Comparison of ENCODE assay signal across 32 cellular contexts in the genomic region with DNA sequence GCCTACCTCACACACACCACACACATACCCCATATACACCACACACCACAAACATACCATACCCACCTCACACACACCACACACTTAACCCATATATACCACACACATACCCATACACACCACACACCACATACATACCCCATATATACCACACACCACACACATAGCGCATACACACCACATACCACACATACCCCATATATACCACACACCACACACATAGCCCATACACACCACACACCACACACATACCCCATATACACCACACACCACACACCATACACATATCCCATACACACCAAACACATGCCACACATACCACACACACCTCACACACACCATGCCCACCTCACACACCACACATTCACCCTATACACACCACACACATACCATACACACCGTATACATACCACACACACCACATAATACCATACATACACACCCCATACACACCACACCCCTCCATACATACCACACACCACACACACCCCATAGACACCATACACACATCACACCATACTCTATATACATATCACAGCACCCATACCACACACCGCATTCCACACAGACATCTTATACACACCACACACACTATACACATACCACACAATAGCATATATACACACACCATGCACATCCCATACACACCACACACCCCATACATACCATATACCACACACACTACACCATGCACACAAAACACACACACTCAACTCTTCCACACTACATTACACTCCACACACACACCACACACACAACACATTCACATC. TPM values are rescaled to one million over a fixed set of nuclear protein-coding genes. Genes with fewer than 3 reads are reported as not detected.
A peak's percentile ranks its signal among the peaks of the same experiment; 100 is the strongest.
DNase-seq lines count a peak whose midpoint lies in the region; ATAC-seq, FAIRE-seq and TF ChIP-seq lines count a peak whose summit lies in the region.
"Had no signal": no experiment of that assay in that cellular context is flagged by ENCODE, and none has a peak within 500 bp of the region (broad histone marks: within the 10 kb centered on the region; RNA-seq: fewer than 3 reads in every experiment).

No MANE protein-coding gene starts in this region.

- H3K9ac ChIP-seq in H1 (replicated peaks in 1 of 4; ENCODE audit: extremely low read depth in 1 of 4, low read depth in 3 of 4, low read length in 3 of 4) (no peak overlapping the region; a peak in 1 of 7 replicates), HepG2 (ENCODE audit: insufficient read depth, low read depth, low read length) (no peak overlapping the region)
- H3K9ac ChIP-seq: BLaER1 treated with 17β-estradiol and CSF1 and Interleukin-3, amounts not matched to agents 10 nM and 100 nM had no signal

- no peaks in the 10 kb centered on the region for H3K27me3 Mint-ChIP-seq in activated T-cell treated with anti-CD3 and anti-CD28 coated beads, Interleukin-2, amount 50 U/mL, for 24 hours

- H3K4me1 ChIP-seq in H1 (replicated peaks in 1 of 4; ENCODE audit: control insufficient read depth in 3 of 4, insufficient read depth in 4 of 4, low read length in 3 of 4): peaks cover 8 to 27% (median 16%) of the 10 kb centered on the region in 4 experiments
- H3K4me1 ChIP-seq in HepG2 (ENCODE audit: insufficient read depth, low read length): no peaks in the 10 kb centered on the region
- H3K4me1 ChIP-seq in sigmoid colon: no peaks in the 10 kb centered on the region
- H3K4me1 ChIP-seq: adrenal gland, heart right ventricle, prostate gland, testis had no signal

- peaks cover 0 to 11% of the 10 kb centered on the region in 2 experiments for H4K20me1 ChIP-seq in H1 (replicated peaks in 1 of 2; ENCODE audit: control insufficient read depth in 1 of 2, insufficient read depth in 2 of 2, low read length in 2 of 2)
- H4K20me1 ChIP-seq in HepG2 (ENCODE audit: insufficient read depth, low read length): no peaks in the 10 kb centered on the region

- BruUV-seq in HepG2 (replicated peaks; lab: Mats Ljungman, UMichigan): no TSS peak

- intact Hi-C loops in HepG2 (cut with micrococcal nuclease; ENCODE audit: unreplicated experiment): loop anchor here (10.0 kb wide), 1 partner anchor 60 kb away; no protein-coding TSS in a partner anchor
- intact Hi-C loops in sigmoid colon (cut with DNase I): loop anchor here (5.0 kb wide), 1 partner anchor 57 kb away; no protein-coding TSS in a partner anchor

- H3K27me3 ChIP-seq in H1 (replicated peaks in 1 of 4; ENCODE audit: control insufficient read depth in 3 of 4, extremely low read depth in 1 of 4, insufficient read depth in 3 of 4, low read length in 3 of 4) (no peaks in the 10 kb centered on the region), HepG2 (ENCODE audit: control insufficient read depth in 1 of 2, insufficient read depth in 2 of 2, low read length in 2 of 2) (no peaks in the 10 kb centered on the region; a peak in 1 of 5 replicates), sigmoid colon (peaks cover 0 to 9% (median 0%) of the 10 kb centered on the region in 3 donors)
- H3K27me3 ChIP-seq: adrenal gland; BLaER1 treated with 17β-estradiol and CSF1 and Interleukin-3, amounts not matched to agents 10 nM and 100 nM; body of pancreas; testis had no signal

- no peak overlapping the region for H3K18ac ChIP-seq in H1 (ENCODE audit: extremely low read depth, low read length)

- TF ChIP-seq RAD21 in H1 (IDR thresholded peaks at IDR 0.05 in 1 of 2, conservative IDR thresholded peaks at IDR 0.05 in 1 of 2; ENCODE audit: low read depth in 2 of 2, low read length in 2 of 2) (no peak), HepG2 (CRISPR knock-in tag; IDR thresholded peaks at IDR 0.05) (no peak)

- H3K79me2 ChIP-seq in H1 (ENCODE audit: control insufficient read depth in 1 of 2, insufficient read depth in 2 of 2, low read length in 2 of 2) (no peaks in the 10 kb centered on the region), HepG2 (ENCODE audit: insufficient read depth, low read length) (no peaks in the 10 kb centered on the region)

- CTCF ChIA-PET in H1 (lab: Charles Lee; ENCODE audit: partially characterized antibody): interaction anchor here (0.9 to 4.7 kb wide), 4 partner anchors 12 to 125 kb away, joined by 3 to 51 read pairs (median 6); no protein-coding TSS in a partner anchor
- CTCF ChIA-PET in HepG2 (lab: Yijun Ruan, JAX; ENCODE audit: low intra/inter-chr PET ratio, low total read pairs): no interaction called here

- peak; percentile 7 for DNase-seq in activated T-cell treated with anti-CD3 and anti-CD28 coated beads, Interleukin-2, amount 50 U/mL, for 24 hours
- no peak for DNase-seq in activated T-cell treated with anti-CD3 and anti-CD28 coated beads, Interleukin-2, amount 50 U/mL, for 1 hour
- DNase-seq in H1 (ENCODE audit: low read depth in 1 of 2, low spot score in 2 of 2) (no peak), HepG2 (ENCODE audit: low spot score) (no peak), sigmoid colon (peak; percentile 27), NCI-H1092 treated with DMSO at 0.1 percent for 48 hours (lab: John Stamatoyannopoulos, UW) (no peak)
- DNase-seq: activated CD4-positive, alpha-beta T cell treated with anti-CD3 and anti-CD28 coated beads, Interleukin-2, amount 50 U/mL, for 4 hours; COR-L47; DMS53; heart right ventricle; kidney glomerular epithelial cell; mammary epithelial cell; NCI-H1417 treated with DMSO at 0.1 percent for 48 hours; NCI-H226; NCI-H69; SIG-M5; stimulated activated naive CD4-positive, alpha-beta T cell treated with Interleukin-2 at 50 U/mL for 16 hours; testis had no signal

- no peak overlapping the region for H3K4me2 ChIP-seq in H1 (ENCODE audit: insufficient read depth in 1 of 2, low read depth in 2 of 2, low read length in 2 of 2)
- no peak overlapping the region for H3K4me2 ChIP-seq in HepG2 (ENCODE audit: low read depth, low read length)

- no peak overlapping the region for H3K27ac Mint-ChIP-seq in activated T-cell treated with anti-CD3 and anti-CD28 coated beads, Interleukin-2, amount 50 U/mL, for 24 hours
- H3K27ac Mint-ChIP-seq: activated T-helper 2 cell treated with anti-CD3 and anti-CD28 coated beads, Interferon-gamma antibody, Interleukin-2, Interleukin-4, amounts not matched to agents 10 μg/mL and 5 μg/mL and 100 μg/mL, durations not matched to agents 14 hours and 24 hours and 36 hours; dendritic cell treated with granulocyte-macrophage colony-stimulating factor and Interleukin-4, amounts not matched to agents 40 ng/mL and 50 ng/mL, for 4 days had no signal

- peak overlapping the region; percentile 96 for H3K56ac ChIP-seq in H1 (replicated peaks; ENCODE audit: insufficient read length, low read depth, low read length)

- H3K4ac ChIP-seq in H1 (replicated peaks; ENCODE audit: insufficient read length, low read depth, low read length): no peak overlapping the region

- no peak for FAIRE-seq in H1 (lab: Jason Lieb, UNC)
- FAIRE-seq in HepG2 (lab: Jason Lieb, UNC): no peak
- FAIRE-seq: GM12892, urothelium cell line had no signal

- H2BK20ac ChIP-seq in H1 (ENCODE audit: low read length): 0 out of 2 replicates have a peak overlapping the region, but pooled peaks have one; percentile 4

- no peaks in the 10 kb centered on the region for H3K36me3 Mint-ChIP-seq in activated T-cell treated with anti-CD3 and anti-CD28 coated beads, Interleukin-2, amount 50 U/mL, for 24 hours (ENCODE audit: low read depth)

- no peak for TF ChIP-seq POLR2A in H1 (IDR thresholded peaks at IDR 0.05; ENCODE audit: control extremely low read depth in 1 of 2, low read depth in 2 of 2, low read length in 2 of 2)
- TF ChIP-seq POLR2A in HepG2 (IDR thresholded peaks at IDR 0.05; ENCODE audit: insufficient read depth in 1 of 2, low read depth in 2 of 2, low read length in 2 of 2): no peak
- no peak for TF ChIP-seq POLR2A in sigmoid colon (IDR thresholded peaks at IDR 0.05)

- H3K27ac ChIP-seq in H1 (ENCODE audit: low read depth, low read length) (no peak overlapping the region), HepG2 (ENCODE audit: extremely low read length, insufficient read depth, low read length) (no peak overlapping the region), sigmoid colon (no peak overlapping the region)
- H3K27ac ChIP-seq: 22Rv1; adrenal gland; BLaER1 treated with 17β-estradiol and CSF1 and Interleukin-3, amounts not matched to agents 10 nM and 100 nM; body of pancreas; heart right ventricle; neutrophil; prostate gland; testis had no signal

- peak overlapping the region; percentile 96 for H4K91ac ChIP-seq in H1 (replicated peaks; ENCODE audit: insufficient read length, low read length)

- no peak overlapping the region for H4K5ac ChIP-seq in H1 (ENCODE audit: insufficient read length, low read depth, low read length)

- no peak overlapping the region for H3K14ac ChIP-seq in H1 (ENCODE audit: insufficient read length)

- peaks cover 8% of the 10 kb centered on the region for H3K79me1 ChIP-seq in H1 (ENCODE audit: low read depth, low read length)

- peak overlapping the region; percentile 0; the same call in 1 of the 2 replicates for H2BK5ac ChIP-seq in H1 (ENCODE audit: low read depth, low read length)

- no peak overlapping the region for H3K4me3 Mint-ChIP-seq in activated T-cell treated with anti-CD3 and anti-CD28 coated beads, Interleukin-2, amount 50 U/mL, for 24 hours
- H3K4me3 Mint-ChIP-seq: dendritic cell treated with granulocyte-macrophage colony-stimulating factor and Interleukin-4, amounts not matched to agents 40 ng/mL and 50 ng/mL, for 4 days had no signal

- no peak; the same call in 2 of the 3 replicates for ATAC-seq in HepG2
- ATAC-seq in HG03045 (IDR thresholded peaks at IDR 0.05; ENCODE audit: unreplicated experiment): no peak
- ATAC-seq in GM19324 (IDR thresholded peaks at IDR 0.05; ENCODE audit: low FRiP score, unreplicated experiment): no peak
- ATAC-seq: activated CD4-positive, CD25-positive, alpha-beta regulatory T cell treated with anti-CD3 and anti-CD28 coated beads, Interleukin-2, amount 50 U/mL, for 24 hours; body of pancreas had no signal

- H2BK12ac ChIP-seq in H1 (ENCODE audit: low read depth, low read length): peak overlapping the region; percentile 71; the same call in 1 of the 2 replicates

- TF ChIP-seq EP300 in H1 (IDR thresholded peaks at IDR 0.05; ENCODE audit: borderline replicate concordance in 1 of 2, low read depth in 2 of 2, low read length in 2 of 2) (no peak), HepG2 (IDR thresholded peaks at IDR 0.05; ENCODE audit: low read depth in 2 of 2, low read length in 2 of 2) (no peak), HepG2 (CRISPR knock-in tag; IDR thresholded peaks at IDR 0.05; ENCODE audit: borderline replicate concordance) (no peak), sigmoid colon (IDR thresholded peaks at IDR 0.05) (no peak)

- peak overlapping the region; percentile 30; the same call in 1 of the 2 replicates for H2AK5ac ChIP-seq in H1 (ENCODE audit: low read depth, low read length)

- H3K23ac ChIP-seq in H1 (ENCODE audit: insufficient read length): peak overlapping the region; percentile 55

- POLR2A ChIA-PET in H1 (lab: Charles Lee; ENCODE audit: partially characterized antibody) (no interaction called here), HepG2 (lab: Yijun Ruan, JAX) (no interaction called here)

- H3K36me3 ChIP-seq in H1 (ENCODE audit: control insufficient read depth in 2 of 4, insufficient read depth in 4 of 4, low read length in 3 of 4) (no peaks in the 10 kb centered on the region; a peak in 1 of 8 replicates), HepG2 (replicated peaks in 1 of 2; ENCODE audit: control insufficient read depth in 1 of 2, insufficient read depth in 2 of 2, low read length in 2 of 2) (no peaks in the 10 kb centered on the region), sigmoid colon (no peaks in the 10 kb centered on the region)
- H3K36me3 ChIP-seq: adrenal gland; BLaER1 treated with 17β-estradiol and CSF1 and Interleukin-3, amounts not matched to agents 10 nM and 100 nM; HAP-1; heart right ventricle; neutrophil; prostate gland had no signal

- no peak for TF ChIP-seq CTCF in H1 (IDR thresholded peaks at IDR 0.05; ENCODE audit: control extremely low read depth in 1 of 3, insufficient read depth in 1 of 3, low read depth in 1 of 3, low read length in 3 of 3)
- TF ChIP-seq CTCF in HepG2 (CRISPR knock-in tag; IDR thresholded peaks at IDR 0.05): no peak
- TF ChIP-seq CTCF in sigmoid colon (IDR thresholded peaks at IDR 0.05): no peak

- H2BK120ac ChIP-seq in H1 (replicated peaks; ENCODE audit: low read depth, low read length): no peak overlapping the region

- peaks cover 11% of the 10 kb centered on the region; the same call in 1 of the 2 replicates for H3K23me2 ChIP-seq in H1 (ENCODE audit: low read depth, low read length)

- H3K4me1 Mint-ChIP-seq in activated T-cell treated with anti-CD3 and anti-CD28 coated beads, Interleukin-2, amount 50 U/mL, for 24 hours (ENCODE audit: low read depth): peaks cover 49% of the 10 kb centered on the region

- no peaks in the 10 kb centered on the region for H3K9me3 ChIP-seq in H1 (ENCODE audit: insufficient read depth in 2 of 2, low read depth in 1 of 2, low read length in 1 of 2)
- no peaks in the 10 kb centered on the region for H3K9me3 ChIP-seq in HepG2 (ENCODE audit: low read length)
- H3K9me3 ChIP-seq in sigmoid colon: no peaks in the 10 kb centered on the region
- H3K9me3 ChIP-seq: adrenal gland; BLaER1 treated with 17β-estradiol and CSF1 and Interleukin-3, amounts not matched to agents 10 nM and 100 nM; body of pancreas; HAP-1; heart right ventricle; neutrophil; prostate gland; testis had no signal

- H2AFZ ChIP-seq in H1 (ENCODE audit: low read length): no peak overlapping the region
- H2AFZ ChIP-seq in HepG2 (ENCODE audit: low read length): no peak overlapping the region

- H3K9me3 Mint-ChIP-seq in activated T-cell treated with anti-CD3 and anti-CD28 coated beads, Interleukin-2, amount 50 U/mL, for 24 hours: no peaks in the 10 kb centered on the region
- H3K9me3 Mint-ChIP-seq: activated T-helper 2 cell treated with anti-CD3 and anti-CD28 coated beads, Interferon-gamma antibody, Interleukin-2, Interleukin-4, amounts not matched to agents 10 μg/mL and 5 μg/mL and 100 μg/mL, durations not matched to agents 14 hours and 24 hours and 36 hours; dendritic cell treated with granulocyte-macrophage colony-stimulating factor and Interleukin-4, amounts not matched to agents 40 ng/mL and 50 ng/mL, for 4 days had no signal

- in situ Hi-C loops in HepG2 (cut with HindIII; ENCODE audit: extremely low pct_ligation_motif_present, low pct_unique_long_range_greater_than_20kb): no loop called here

- 92 to 100% methylated on average over 3 of the region's 3 CpGs for whole genome bisulfite sequencing in H1 (ENCODE audit: extremely low coverage in 1 of 2, insufficient coverage in 1 of 2, insufficient read length in 1 of 2, insufficient replicate concordance in 2 of 2, low coverage in 1 of 2, low lambda C conversion rate in 2 of 2, missing lambda C conversion rate in 1 of 2), 2 experiments
- WGBS in HepG2 (ENCODE audit: low lambda C conversion rate): 77% methylated on average over 3 of the region's 3 CpGs
- WGBS in sigmoid colon, 2 donors: 92 to 94% methylated on average over 3 of the region's 3 CpGs

- no peak overlapping the region for H3K4me3 ChIP-seq in H1 (ENCODE audit: extremely low read depth in 1 of 4, insufficient read depth in 2 of 4, low read depth in 3 of 4, low read length in 4 of 4)
- no peak overlapping the region for H3K4me3 ChIP-seq in HepG2 (replicated peaks in 1 of 3; ENCODE audit: insufficient read depth in 1 of 3, low read depth in 2 of 3, low read length in 3 of 3)
- H3K4me3 ChIP-seq in sigmoid colon: no peak overlapping the region
- H3K4me3 ChIP-seq: adrenal gland; BLaER1 treated with 17β-estradiol and CSF1 and Interleukin-3, amounts not matched to agents 10 nM and 100 nM; body of pancreas; HAP-1; heart right ventricle; prostate gland; testis had no signal

- H2BK15ac ChIP-seq in H1 (ENCODE audit: low read length): peak overlapping the region; percentile 10; the same call in 1 of the 2 replicates

- peak overlapping the region; percentile 69; the same call in 1 of the 2 replicates for H4K8ac ChIP-seq in H1 (ENCODE audit: extremely low read depth, insufficient read depth, low read length)

RNA-seq across cellular contexts. Expression of a gene that starts 29.5 kb away (rescaled TPM):
- total RNA-seq in H1 (2021; fragmentation: NEBNext Ultra II Directional; extraction: Animal tissue kit (Norgen Biotek cat#: 25700)): 13.9 and 15.5 TPM in 2 replicates
- polyA plus RNA-seq in H1 (2011; rRNA removed) (19.0 and 20.4 TPM in 2 replicates), HepG2 (2011; rRNA removed) (1.5 and 2.3 TPM in 2 replicates), sigmoid colon (10 to 100 TPM in 1 of 3 donors, 1 to 10 TPM in 1, under 1 TPM in 1; 0.46 to 10.7 (median 3.6) TPM)
- polyA plus RNA-seq in H1 (2011; cell fraction: cytosol; rRNA removed): 19.3 TPM
- 38.3 TPM for polyA plus RNA-seq in H1 (2011; cell fraction: nucleus; rRNA removed)
- 9.5 to 16.7 TPM (median 14.7 TPM) in 4 replicates for polyA plus RNA-seq in H1 (2012, experiment 1 of 2)
- 9.8 TPM for polyA plus RNA-seq in H1 (2012, experiment 2 of 2)
- 8.2 TPM for polyA plus RNA-seq in H1 (2013, experiment 1 of 2)
- 8.5 TPM for polyA plus RNA-seq in H1 (2013, experiment 2 of 2)
- polyA minus RNA-seq in H1 (2011; rRNA and poly(A)+ RNA removed): 16.0 and 21.3 TPM in 2 replicates
- polyA minus RNA-seq in H1 (2011; cell fraction: cytosol; rRNA and poly(A)+ RNA removed): 10.5 TPM
- polyA minus RNA-seq in H1 (2011; cell fraction: nucleus; rRNA and poly(A)+ RNA removed): 14.0 TPM
- total RNA-seq in HepG2 (2016; rRNA removed; fragmentation: Illumina TruSeq; extraction: Trizol) (0.29 and 0.62 TPM in 2 replicates), sigmoid colon (1 to 10 TPM; 1.4 to 1.7 (median 1.5) TPM)
- 0.40 and 0.79 TPM in 2 replicates for total RNA-seq in HepG2 (2016; cell fraction: cytosol; rRNA removed; fragmentation: Illumina TruSeq; extraction: Trizol; ENCODE audit: low read depth)
- total RNA-seq in HepG2 (2016; cell fraction: insoluble cytoplasmic fraction; rRNA removed; fragmentation: Illumina TruSeq; extraction: Trizol): 0.56 and 0.74 TPM in 2 replicates
- total RNA-seq in HepG2 (2016; cell fraction: membrane; rRNA removed; fragmentation: Illumina TruSeq; extraction: Trizol): 0.79 and 0.83 TPM in 2 replicates
- 0.60 and 0.71 TPM in 2 replicates for total RNA-seq in HepG2 (2016; cell fraction: nucleus; rRNA removed; fragmentation: Illumina TruSeq; extraction: Trizol)
- polyA plus RNA-seq in HepG2 (2011; cell fraction: cytosol; rRNA removed): 1.2 and 1.4 TPM in 2 replicates
- 2.0 and 2.3 TPM in 2 replicates for polyA plus RNA-seq in HepG2 (2011; cell fraction: nucleus; rRNA removed)
- polyA plus RNA-seq in HepG2 (2012): 1.0 TPM in 2 replicates
- polyA plus RNA-seq in HepG2 (2016; cell fraction: cytosol; fragmentation: Illumina TruSeq; extraction: Trizol; ENCODE audit: low read depth): 0.34 and 0.35 TPM in 2 replicates
- 0.58 and 0.87 TPM in 2 replicates for polyA plus RNA-seq in HepG2 (2016; cell fraction: insoluble cytoplasmic fraction; fragmentation: Illumina TruSeq; extraction: Trizol; ENCODE audit: low read depth)
- polyA plus RNA-seq in HepG2 (2016; cell fraction: membrane; fragmentation: Illumina TruSeq; extraction: Trizol; ENCODE audit: low read depth): 0.64 TPM in 2 replicates
- 1.00 and 1.3 TPM in 2 replicates for polyA plus RNA-seq in HepG2 (2016; cell fraction: nucleus; fragmentation: Illumina TruSeq; extraction: Trizol; ENCODE audit: insufficient read depth, low read depth)
- polyA minus RNA-seq in HepG2 (2011; rRNA and poly(A)+ RNA removed; ENCODE audit: low replicate concordance): 0.26 and 2.5 TPM in 2 replicates
- polyA minus RNA-seq in HepG2 (2011; cell fraction: cytosol; rRNA and poly(A)+ RNA removed): 0.49 and 0.79 TPM in 2 replicates
- 0.99 and 1.9 TPM in 2 replicates for polyA minus RNA-seq in HepG2 (2011; cell fraction: nucleus; rRNA and poly(A)+ RNA removed)

Comparison
In these comparisons a context has a peak if more than half of its experiments do, and no peak if none do; other contexts are left out.
1. DNase-seq: peak in activated T-cell treated with anti-CD3 and anti-CD28 coated beads, Interleukin-2, amount 50 U/mL, for 24 hours (single experiment) and sigmoid colon (single experiment); none in activated T-cell treated with anti-CD3 and anti-CD28 coated beads, Interleukin-2, amount 50 U/mL, for 1 hour (single experiment), H1 (0 of 2), HepG2 (single experiment) and NCI-H1092 treated with DMSO at 0.1 percent for 48 hours (single experiment).